1 cellular context compared by ENCODE assay signal in the genomic region with DNA sequence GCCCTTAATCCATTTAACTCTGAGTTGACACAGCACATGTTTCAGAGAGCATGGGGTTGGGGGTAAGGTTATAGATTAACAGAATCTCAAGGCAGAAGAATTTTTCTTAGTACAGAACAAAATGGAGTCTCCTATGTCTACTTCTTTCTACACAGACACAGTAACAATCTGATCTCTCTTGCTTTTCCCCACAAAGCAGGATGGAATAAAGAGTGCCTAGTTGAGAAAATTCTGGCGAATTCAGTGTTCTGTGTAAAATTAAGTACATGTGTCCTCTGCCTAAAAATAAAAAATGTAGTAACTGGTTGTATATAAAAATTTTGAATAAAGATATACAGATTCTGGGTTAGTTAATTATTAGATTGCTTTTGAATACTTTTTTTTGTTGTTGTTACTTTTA.
TF ChIP-seq lines count a peak whose summit lies in the region.

No MANE protein-coding gene starts in this region.

TF ChIP-seq in A549, 52 proteins besides CTCF, POLR2A, EP300 and RAD21 (continued from another document):
- TF ChIP-seq, protein P1, sequence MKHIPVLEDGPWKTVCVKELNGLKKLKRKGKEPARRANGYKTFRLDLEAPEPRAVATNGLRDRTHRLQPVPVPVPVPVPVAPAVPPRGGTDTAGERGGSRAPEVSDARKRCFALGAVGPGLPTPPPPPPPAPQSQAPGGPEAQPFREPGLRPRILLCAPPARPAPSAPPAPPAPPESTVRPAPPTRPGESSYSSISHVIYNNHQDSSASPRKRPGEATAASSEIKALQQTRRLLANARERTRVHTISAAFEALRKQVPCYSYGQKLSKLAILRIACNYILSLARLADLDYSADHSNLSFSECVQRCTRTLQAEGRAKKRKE (CRISPR knock-in tag; IDR thresholded peaks at IDR 0.05; ENCODE audit: low read depth): 0 out of 2 replicates have a peak, but pooled peaks have one; percentile 34
- TF ChIP-seq ZNF302 (CRISPR knock-in tag; IDR thresholded peaks at IDR 0.05): peak; percentile 78; the same call in 1 of the 2 replicates
- peak; percentile 84; the same call in 1 of the 2 replicates for TF ChIP-seq FOXS1 (CRISPR knock-in tag; IDR thresholded peaks at IDR 0.05)
